In genomic region chr5:136020383-136021015, GRCh38 we compare ENCODE assay signal across 10 cellular contexts. TPM values are rescaled to one million over a fixed set of nuclear protein-coding genes. Genes with fewer than 3 reads are reported as not detected.
DNase-seq lines count a peak whose midpoint lies in the region; ATAC-seq and TF ChIP-seq lines count a peak whose summit lies in the region.
"Had no signal": no experiment of that assay in that cellular context is flagged by ENCODE, and none has a peak within 500 bp of the region (broad histone marks: within the 10 kb centered on the region; RNA-seq: fewer than 3 reads in every experiment).

No MANE protein-coding gene starts in this region.

- peak overlapping the region; percentile 32; the same call in 1 of the 2 replicates for H3K4me3 ChIP-seq in PC-3 (ENCODE audit: low read length)

- POLR2A ChIA-PET in PC-3 (lab: Charles Lee; ENCODE audit: unreplicated experiment): no interaction called here

- H3K4me1 ChIP-seq in PC-3 (ENCODE audit: insufficient read depth, low read length): peaks cover 42% of the 10 kb centered on the region

- no peaks in the 10 kb centered on the region for H3K27me3 ChIP-seq in PC-3 (ENCODE audit: low read length)

- peak overlapping the region; percentile 73 for H3K4me2 ChIP-seq in PC-3 (ENCODE audit: low read length)

- H3K9me2 ChIP-seq in PC-3 (replicated peaks; ENCODE audit: low read length): no peaks in the 10 kb centered on the region

- H3K79me2 ChIP-seq in PC-3 (ENCODE audit: low read length): no peaks in the 10 kb centered on the region

- H3K36me3 ChIP-seq in PC-3 (ENCODE audit: low read depth, low read length): no peaks in the 10 kb centered on the region

- no peaks in the 10 kb centered on the region for H3K9me3 ChIP-seq in PC-3 (ENCODE audit: low read length)

- H3K9ac ChIP-seq in PC-3 (ENCODE audit: low read length): no peak overlapping the region; the same call in 1 of the 2 replicates

- H3F3A ChIP-seq in PC-3 (ENCODE audit: low read length, unreplicated experiment): no peaks in the 10 kb centered on the region

- no peak for TF ChIP-seq CTCF in PC-3 (conservative IDR thresholded peaks at IDR 0.05; ENCODE audit: low read depth, low read length)

- peak; percentile 33 to 56 for ATAC-seq in activated CD4-positive, CD25-positive, alpha-beta regulatory T cell treated with anti-CD3 and anti-CD28 coated beads, Interleukin-2, amount 50 U/mL, for 24 hours
- peak; percentile 81 for ATAC-seq in PC-3
- ATAC-seq in esophagus mucosa: peak; percentile 70

- no TSS peak for BruUV-seq in PC-3 (replicated peaks; lab: Mats Ljungman, UMichigan)

- CTCF ChIA-PET in PC-3 (lab: Charles Lee): no interaction called here

- no peaks in the 10 kb centered on the region for H4K20me1 ChIP-seq in PC-3 (ENCODE audit: low read length)

- no peak for DNase-seq in activated CD4-positive, CD25-positive, alpha-beta regulatory T cell treated with anti-CD3 and anti-CD28 coated beads, Interleukin-2, amount 50 U/mL, for 72 hours
- DNase-seq in PC-3 (peak; percentile 96), smooth muscle cell of the brain vasculature (ENCODE audit: low read depth, low spot score) (peak; percentile 93), germinal center (ENCODE audit: low spot score) (no peak), COR-L47 (lab: John Stamatoyannopoulos, UW) (no peak), anterior cingulate cortex (lab: John Stamatoyannopoulos, UW) (no peak)
- DNase-seq: naive B cell had no signal

- intact Hi-C loops in PC-3 (cut with micrococcal nuclease): no loop called here

- no peak overlapping the region for H2AFZ ChIP-seq in PC-3 (ENCODE audit: low read length)

- H3K27ac ChIP-seq in PC-3 (ENCODE audit: low read length): peak overlapping the region; percentile 60
- H3K27ac ChIP-seq: C4-2B had no signal

RNA-seq across cellular contexts. Expression of gene TGFBI, which starts 8.3 kb away (rescaled TPM):
- total RNA-seq in PC-3 (2014; rRNA removed) (4.5 and 4.8 TPM in 2 replicates), esophagus mucosa (13.4 TPM)

Comparison
In these comparisons a context has a peak if more than half of its experiments do, and no peak if none do; other contexts are left out.
1. DNase-seq: peak in PC-3 (single experiment) and smooth muscle cell of the brain vasculature (single experiment); none in activated CD4-positive, CD25-positive, alpha-beta regulatory T cell treated with anti-CD3 and anti-CD28 coated beads, Interleukin-2, amount 50 U/mL, for 72 hours (single experiment), germinal center (single experiment), COR-L47 (single experiment) and anterior cingulate cortex (0 of 58).
2. Peak in every context shown above with its lines, with median percentiles within 50 percentile points of each other: ATAC-seq.